In the genomic region with DNA sequence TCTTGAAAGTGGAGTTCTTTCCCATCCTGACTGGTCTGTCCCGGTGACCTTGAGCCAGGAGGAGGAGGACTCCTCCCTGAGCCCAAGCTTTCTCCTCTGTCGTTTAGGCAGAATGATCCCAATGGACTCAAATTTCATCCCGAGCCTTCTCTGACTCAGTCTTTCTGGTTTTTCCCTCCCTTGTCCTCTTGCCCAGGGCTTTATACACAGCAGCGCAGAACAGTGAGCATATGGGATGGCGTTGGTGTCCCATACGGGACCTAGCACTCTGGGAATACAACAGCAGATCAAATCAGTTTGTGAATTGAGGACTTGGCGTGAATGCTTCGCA, we compare ENCODE assay signal across 9 cellular contexts. TPM values are rescaled to one million over a fixed set of nuclear protein-coding genes. Genes with fewer than 3 reads are reported as not detected.
DNase-seq lines count a peak whose midpoint lies in the region; ATAC-seq and TF ChIP-seq lines count a peak whose summit lies in the region.
"Had no signal": no experiment of that assay in that cellular context is flagged by ENCODE, and none has a peak within 500 bp of the region (broad histone marks: within the 10 kb centered on the region; RNA-seq: fewer than 3 reads in every experiment).

No MANE protein-coding gene starts in this region.

- no peak overlapping the region for H3K4me3 ChIP-seq in BLaER1 treated with 17β-estradiol and CSF1 and Interleukin-3, amounts not matched to agents 10 nM and 100 nM
- H3K4me3 ChIP-seq in HUES64 (ENCODE audit: low read length): peak overlapping the region; percentile 67
- no peak overlapping the region for H3K4me3 ChIP-seq in parathyroid adenoma (ENCODE audit: low read depth, low read length)
- H3K4me3 ChIP-seq in HAP-1: no peak overlapping the region

- H3K4me2 ChIP-seq in BLaER1 treated with 17β-estradiol and CSF1 and Interleukin-3, amounts not matched to agents 10 nM and 100 nM: peak overlapping the region in 10 of 11 experiments; percentile 89 to 99 (median 96); a peak in 19 of 22 replicates
- H3K4me2 ChIP-seq in parathyroid adenoma (ENCODE audit: low read length): no peak overlapping the region

- H3K4me1 ChIP-seq in BLaER1 treated with 17β-estradiol and CSF1 and Interleukin-3, amounts not matched to agents 10 nM and 100 nM: peaks cover 38 to 68% (median 62%) of the 10 kb centered on the region in 10 experiments
- H3K4me1 ChIP-seq in HUES64 (ENCODE audit: insufficient read depth, low read length) (peaks cover 40% of the 10 kb centered on the region), parathyroid adenoma (no peaks in the 10 kb centered on the region), HAP-1 (no peaks in the 10 kb centered on the region)

- DNase-seq in epithelial cell of prostate (ENCODE audit: low read depth, low spot score) (no peak), ACHN (no peak), HAP-1 (ENCODE audit: low spot score in 2 of 2) (no peak)
- no peak for DNase-seq in stimulated activated CD4-positive, alpha-beta T cell treated with anti-CD3 and anti-CD28 coated beads, Interleukin-2, amount 100 ng/mL, for 48 hours
- DNase-seq: NCI-H1436 treated with DMSO at 0.1 percent for 48 hours had no signal

- in situ Hi-C loops in ACHN (cut with HindIII; ENCODE audit: low pct_ligation_motif_present, low pct_unique_long_range_greater_than_20kb, low sequenced_read_pairs) (no loop called here), HAP-1 (cut with MboI; ENCODE audit: low sequenced_read_pairs) (no loop called here)

- H3K9me3 ChIP-seq in BLaER1 treated with 17β-estradiol and CSF1 and Interleukin-3, amounts not matched to agents 10 nM and 100 nM (replicated peaks in 1 of 11): no peaks in the 10 kb centered on the region
- no peaks in the 10 kb centered on the region for H3K9me3 ChIP-seq in HUES64 (ENCODE audit: insufficient read depth, low read depth, low read length)
- H3K9me3 ChIP-seq in parathyroid adenoma (ENCODE audit: control insufficient read depth, low read length): no peaks in the 10 kb centered on the region
- H3K9me3 ChIP-seq in HAP-1: no peaks in the 10 kb centered on the region

- H3K27ac ChIP-seq in BLaER1 treated with 17β-estradiol and CSF1 and Interleukin-3, amounts not matched to agents 10 nM and 100 nM: peak overlapping the region in 7 of 11 experiments; percentile 83 to 94 (median 91); a peak in 11 of 22 replicates
- H3K27ac ChIP-seq in HUES64 (ENCODE audit: low read depth, low read length) (no peak overlapping the region), epithelial cell of prostate (peak overlapping the region; percentile 89), parathyroid adenoma (no peak overlapping the region)

- H2AFZ ChIP-seq in parathyroid adenoma: peak overlapping the region; percentile 76

- H4K20me1 ChIP-seq in BLaER1 treated with 17β-estradiol and CSF1 and Interleukin-3, amounts not matched to agents 10 nM and 100 nM: peaks cover 0 to 38% (median 31%) of the 10 kb centered on the region in 11 experiments; a peak in 15 of 22 replicates

- peak overlapping the region in 5 of 11 experiments; percentile 18 to 96 (median 94); a peak in 8 of 22 replicates for H3K9ac ChIP-seq in BLaER1 treated with 17β-estradiol and CSF1 and Interleukin-3, amounts not matched to agents 10 nM and 100 nM
- H3K9ac ChIP-seq in HUES64 (ENCODE audit: low read depth, low read length) (no peak overlapping the region), parathyroid adenoma (no peak overlapping the region)

- H3K27me3 ChIP-seq in BLaER1 treated with 17β-estradiol and CSF1 and Interleukin-3, amounts not matched to agents 10 nM and 100 nM: peaks cover 0 to 16% (median 0%) of the 10 kb centered on the region in 11 experiments; a peak in 4 of 22 replicates
- peaks cover 23% of the 10 kb centered on the region for H3K27me3 ChIP-seq in HUES64 (ENCODE audit: insufficient read depth, low read length)
- H3K27me3 ChIP-seq in parathyroid adenoma (ENCODE audit: control insufficient read depth, insufficient read depth, low read length): no peaks in the 10 kb centered on the region
- peaks cover 6% of the 10 kb centered on the region for H3K27me3 ChIP-seq in HAP-1 (ENCODE audit: low read depth)

- TF ChIP-seq CTCF in parathyroid adenoma (IDR thresholded peaks at IDR 0.05): no peak

- H3K79me2 ChIP-seq in parathyroid adenoma: no peaks in the 10 kb centered on the region

- 73% methylated on average over 8 of the region's 8 CpGs for WGBS in HUES64

- peaks cover 0 to 12% (median 0%) of the 10 kb centered on the region in 11 experiments; a peak in 6 of 22 replicates for H3K36me3 ChIP-seq in BLaER1 treated with 17β-estradiol and CSF1 and Interleukin-3, amounts not matched to agents 10 nM and 100 nM
- H3K36me3 ChIP-seq in HUES64 (ENCODE audit: insufficient read depth, low read length): no peaks in the 10 kb centered on the region
- H3K36me3 ChIP-seq in parathyroid adenoma (ENCODE audit: control insufficient read depth, insufficient read depth, low read length): no peaks in the 10 kb centered on the region
- H3K36me3 ChIP-seq in HAP-1 (replicated peaks): no peaks in the 10 kb centered on the region

- ATAC-seq in GM19328 (IDR thresholded peaks at IDR 0.05; ENCODE audit: unreplicated experiment): no peak

RNA-seq across cellular contexts. Expression of gene XYLT1, which starts 0.9 kb away (rescaled TPM):
- 6.0 TPM for polyA plus RNA-seq in HUES64 (2013, experiment 1 of 2)
- 6.8 TPM for polyA plus RNA-seq in HUES64 (2013, experiment 2 of 2)

Comparison
In these comparisons a context has a peak if more than half of its experiments do, and no peak if none do; other contexts are left out.
1. H3K27ac ChIP-seq: peak in BLaER1 treated with 17β-estradiol and CSF1 and Interleukin-3, amounts not matched to agents 10 nM and 100 nM (7 of 11) and epithelial cell of prostate (single experiment); none in HUES64 (single experiment) and parathyroid adenoma (single experiment).